Comparison of ENCODE assay signal across 8 cellular contexts in the genomic region with DNA sequence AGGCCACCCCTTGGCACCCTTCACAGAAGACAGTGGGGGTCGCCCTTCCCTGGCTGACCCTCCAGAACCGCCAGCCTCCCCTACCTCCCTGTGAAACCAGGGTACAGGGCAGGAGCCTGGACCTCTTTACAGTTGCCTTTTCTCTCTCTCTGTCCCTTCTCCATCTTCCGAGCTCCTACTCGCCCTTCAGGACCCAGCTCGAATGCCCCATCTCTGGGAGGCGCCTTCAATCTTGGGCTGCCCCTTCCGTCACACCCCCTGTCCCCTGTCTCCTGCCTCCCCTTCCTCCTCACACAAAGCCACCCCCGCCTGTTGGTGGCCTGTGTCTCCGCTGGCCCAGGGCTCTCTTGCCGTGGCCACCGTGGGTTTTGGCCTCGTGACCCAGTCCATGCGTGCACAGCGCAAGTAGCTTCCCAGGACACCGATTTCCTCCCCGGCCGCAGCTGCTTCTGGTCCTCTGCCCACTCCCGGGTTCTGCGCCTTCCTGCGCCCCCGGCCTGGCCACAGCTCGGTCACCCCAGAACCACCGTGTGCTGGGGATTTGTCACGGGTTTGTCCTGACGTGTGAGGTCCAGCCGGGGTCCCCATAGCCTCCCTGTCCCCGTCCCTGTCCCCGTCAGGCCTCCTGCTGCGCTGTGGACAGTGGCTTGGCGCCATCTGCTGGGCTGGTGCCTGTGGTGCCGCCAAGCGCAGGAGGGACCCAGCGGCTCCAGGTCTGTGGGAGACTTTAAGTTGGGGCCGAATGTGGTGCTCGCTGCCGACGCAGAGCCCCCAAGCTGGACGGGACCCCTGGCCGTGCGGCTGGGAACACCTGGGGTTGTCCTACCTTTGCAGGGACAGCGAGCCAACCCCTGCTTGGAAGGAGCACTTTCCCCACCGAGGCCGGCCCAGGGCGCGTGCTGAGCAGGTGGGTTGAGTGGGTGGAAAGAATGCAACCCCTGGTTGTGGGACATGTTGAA. TPM values are rescaled to one million over a fixed set of nuclear protein-coding genes. Genes with fewer than 3 reads are reported as not detected.
A peak's percentile ranks its signal among the peaks of the same experiment; 100 is the strongest.
DNase-seq lines count a peak whose midpoint lies in the region; ATAC-seq, FAIRE-seq and TF ChIP-seq lines count a peak whose summit lies in the region.

No MANE protein-coding gene starts in this region.

- no peaks in the 10 kb centered on the region for H3K36me3 Mint-ChIP-seq in WTC11

- TF ChIP-seq CTCF in WTC11 (IDR thresholded peaks at IDR 0.05) (peak; percentile 83), bronchial epithelial cell (IDR thresholded peaks at IDR 0.05; ENCODE audit: insufficient read depth, low read length, severe bottlenecking) (peak; percentile 96), kidney epithelial cell (IDR thresholded peaks at IDR 0.05; ENCODE audit: insufficient read depth, low read length, poor library complexity, severe bottlenecking) (peak; percentile 98)

- POLR2A ChIA-PET in WTC11 (lab: Charles Lee) = interaction anchor here (1.3 kb wide), 1 partner anchor 10 kb away, joined by 3 read pairs; no protein-coding TSS in a partner anchor

- H3K4me3 Mint-ChIP-seq in WTC11 = no peak overlapping the region

- no peaks in the 10 kb centered on the region for H3K4me1 Mint-ChIP-seq in WTC11

- no peaks in the 10 kb centered on the region for H3K36me3 ChIP-seq in bronchial epithelial cell (ENCODE audit: control insufficient read depth, insufficient read depth, low read length)
- no peaks in the 10 kb centered on the region for H3K36me3 ChIP-seq in kidney epithelial cell (ENCODE audit: control insufficient read depth, insufficient read depth, low read length)

- CTCF ChIA-PET in WTC11 (lab: Charles Lee) = interaction anchor here (0.5 to 3.0 kb wide), 33 partner anchors 10 to 329 kb away, joined by 3 to 30 read pairs (median 4); a partner anchor contains a TSS

- H3K4me3 ChIP-seq in bronchial epithelial cell (ENCODE audit: low read depth, low read length) = no peak overlapping the region
- no peak overlapping the region for H3K4me3 ChIP-seq in kidney epithelial cell (ENCODE audit: low read depth, low read length)

- H3K9me3 Mint-ChIP-seq in WTC11 = peaks cover 9% of the 10 kb centered on the region

- no peak for FAIRE-seq in bronchial epithelial cell (lab: Jason Lieb, UNC)

- DNase-seq in GM03348 (ENCODE audit: low spot score) = peak; percentile 87
- peak; percentile 48 for DNase-seq in MV-4-11 (lab: John Stamatoyannopoulos, UW)
- DNase-seq in WTC11 (ENCODE audit: low spot score) = peak; percentile 84
- DNase-seq in bronchial epithelial cell (ENCODE audit: low read depth) = no peak
- DNase-seq in kidney epithelial cell (ENCODE audit: low read depth) = no peak
- DNase-seq in stimulated activated CD4-positive, alpha-beta T cell treated with anti-CD3 and anti-CD28 coated beads, Interleukin-1b, Interleukin-23, amount 100 ng/mL, for 1 hour (ENCODE audit: low read depth in 2 of 2) = peak; percentile 49 to 76

- H3K27ac Mint-ChIP-seq in WTC11 = no peak overlapping the region

- H3K27me3 Mint-ChIP-seq in WTC11 (ENCODE audit: low read depth) = no peaks in the 10 kb centered on the region

- H3K27me3 ChIP-seq in bronchial epithelial cell (ENCODE audit: control insufficient read depth, insufficient read depth, low read length) (peaks cover 6% of the 10 kb centered on the region), kidney epithelial cell (ENCODE audit: control insufficient read depth, insufficient read depth, low read length) (peaks cover 15% of the 10 kb centered on the region)

- peak; percentile 11 for ATAC-seq in WTC11
- no peak for ATAC-seq in HG02571 (IDR thresholded peaks at IDR 0.05; ENCODE audit: unreplicated experiment)
- ATAC-seq in GM21515 (IDR thresholded peaks at IDR 0.05; ENCODE audit: unreplicated experiment) = no peak

TF ChIP-seq in WTC11, 78 proteins besides CTCF, POLR2A, EP300 and RAD21 (continues in another document):
- TF ChIP-seq NR3C1 (CRISPR knock-in tag; conservative IDR thresholded peaks at IDR 0.05; ENCODE audit: low read depth) (no peak), TEAD4 (CRISPR knock-in tag; IDR thresholded peaks at IDR 0.05) (no peak), ELF4 (CRISPR knock-in tag; IDR thresholded peaks at IDR 0.05; ENCODE audit: low read depth) (no peak), NFATC4 (CRISPR knock-in tag; IDR thresholded peaks at IDR 0.05) (no peak), JUN (CRISPR knock-in tag; IDR thresholded peaks at IDR 0.05) (no peak), FOXK1 (CRISPR knock-in tag; IDR thresholded peaks at IDR 0.05) (no peak), NFYB (CRISPR knock-in tag; conservative IDR thresholded peaks at IDR 0.05; ENCODE audit: low read depth) (no peak), HMGA2 (CRISPR knock-in tag; IDR thresholded peaks at IDR 0.05) (no peak), OVOL2 (CRISPR knock-in tag; IDR thresholded peaks at IDR 0.05; ENCODE audit: borderline replicate concordance) (no peak), ZNF232 (CRISPR knock-in tag; IDR thresholded peaks at IDR 0.05) (no peak)
- TF ChIP-seq, protein P1, sequence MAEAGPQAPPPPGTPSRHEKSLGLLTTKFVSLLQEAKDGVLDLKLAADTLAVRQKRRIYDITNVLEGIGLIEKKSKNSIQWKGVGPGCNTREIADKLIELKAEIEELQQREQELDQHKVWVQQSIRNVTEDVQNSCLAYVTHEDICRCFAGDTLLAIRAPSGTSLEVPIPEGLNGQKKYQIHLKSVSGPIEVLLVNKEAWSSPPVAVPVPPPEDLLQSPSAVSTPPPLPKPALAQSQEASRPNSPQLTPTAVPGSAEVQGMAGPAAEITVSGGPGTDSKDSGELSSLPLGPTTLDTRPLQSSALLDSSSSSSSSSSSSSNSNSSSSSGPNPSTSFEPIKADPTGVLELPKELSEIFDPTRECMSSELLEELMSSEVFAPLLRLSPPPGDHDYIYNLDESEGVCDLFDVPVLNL (CRISPR knock-in tag; IDR thresholded peaks at IDR 0.05; ENCODE audit: borderline replicate concordance, low read depth) = no peak
- TF ChIP-seq, protein P2, sequence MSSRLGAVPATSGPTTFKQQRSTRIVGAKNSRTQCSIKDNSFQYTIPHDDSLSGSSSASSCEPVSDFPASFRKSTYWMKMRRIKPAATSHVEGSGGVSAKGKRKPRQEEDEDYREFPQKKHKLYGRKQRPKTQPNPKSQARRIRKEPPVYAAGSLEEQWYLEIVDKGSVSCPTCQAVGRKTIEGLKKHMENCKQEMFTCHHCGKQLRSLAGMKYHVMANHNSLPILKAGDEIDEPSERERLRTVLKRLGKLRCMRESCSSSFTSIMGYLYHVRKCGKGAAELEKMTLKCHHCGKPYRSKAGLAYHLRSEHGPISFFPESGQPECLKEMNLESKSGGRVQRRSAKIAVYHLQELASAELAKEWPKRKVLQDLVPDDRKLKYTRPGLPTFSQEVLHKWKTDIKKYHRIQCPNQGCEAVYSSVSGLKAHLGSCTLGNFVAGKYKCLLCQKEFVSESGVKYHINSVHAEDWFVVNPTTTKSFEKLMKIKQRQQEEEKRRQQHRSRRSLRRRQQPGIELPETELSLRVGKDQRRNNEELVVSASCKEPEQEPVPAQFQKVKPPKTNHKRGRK (CRISPR knock-in tag; IDR thresholded peaks at IDR 0.05; ENCODE audit: borderline replicate concordance) = no peak
- TF ChIP-seq, protein P3, sequence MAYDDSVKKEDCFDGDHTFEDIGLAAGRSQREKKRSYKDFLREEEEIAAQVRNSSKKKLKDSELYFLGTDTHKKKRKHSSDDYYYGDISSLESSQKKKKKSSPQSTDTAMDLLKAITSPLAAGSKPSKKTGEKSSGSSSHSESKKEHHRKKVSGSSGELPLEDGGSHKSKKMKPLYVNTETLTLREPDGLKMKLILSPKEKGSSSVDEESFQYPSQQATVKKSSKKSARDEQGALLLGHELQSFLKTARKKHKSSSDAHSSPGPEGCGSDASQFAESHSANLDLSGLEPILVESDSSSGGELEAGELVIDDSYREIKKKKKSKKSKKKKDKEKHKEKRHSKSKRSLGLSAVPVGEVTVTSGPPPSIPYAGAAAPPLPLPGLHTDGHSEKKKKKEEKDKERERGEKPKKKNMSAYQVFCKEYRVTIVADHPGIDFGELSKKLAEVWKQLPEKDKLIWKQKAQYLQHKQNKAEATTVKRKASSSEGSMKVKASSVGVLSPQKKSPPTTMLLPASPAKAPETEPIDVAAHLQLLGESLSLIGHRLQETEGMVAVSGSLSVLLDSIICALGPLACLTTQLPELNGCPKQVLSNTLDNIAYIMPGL (CRISPR knock-in tag; IDR thresholded peaks at IDR 0.05) = peak; percentile 91; the same call in 1 of the 2 replicates
- TF ChIP-seq, protein P4, sequence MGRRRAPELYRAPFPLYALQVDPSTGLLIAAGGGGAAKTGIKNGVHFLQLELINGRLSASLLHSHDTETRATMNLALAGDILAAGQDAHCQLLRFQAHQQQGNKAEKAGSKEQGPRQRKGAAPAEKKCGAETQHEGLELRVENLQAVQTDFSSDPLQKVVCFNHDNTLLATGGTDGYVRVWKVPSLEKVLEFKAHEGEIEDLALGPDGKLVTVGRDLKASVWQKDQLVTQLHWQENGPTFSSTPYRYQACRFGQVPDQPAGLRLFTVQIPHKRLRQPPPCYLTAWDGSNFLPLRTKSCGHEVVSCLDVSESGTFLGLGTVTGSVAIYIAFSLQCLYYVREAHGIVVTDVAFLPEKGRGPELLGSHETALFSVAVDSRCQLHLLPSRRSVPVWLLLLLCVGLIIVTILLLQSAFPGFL (CRISPR knock-in tag; IDR thresholded peaks at IDR 0.05; ENCODE audit: borderline replicate concordance) = no peak
- TF ChIP-seq, protein P5, sequence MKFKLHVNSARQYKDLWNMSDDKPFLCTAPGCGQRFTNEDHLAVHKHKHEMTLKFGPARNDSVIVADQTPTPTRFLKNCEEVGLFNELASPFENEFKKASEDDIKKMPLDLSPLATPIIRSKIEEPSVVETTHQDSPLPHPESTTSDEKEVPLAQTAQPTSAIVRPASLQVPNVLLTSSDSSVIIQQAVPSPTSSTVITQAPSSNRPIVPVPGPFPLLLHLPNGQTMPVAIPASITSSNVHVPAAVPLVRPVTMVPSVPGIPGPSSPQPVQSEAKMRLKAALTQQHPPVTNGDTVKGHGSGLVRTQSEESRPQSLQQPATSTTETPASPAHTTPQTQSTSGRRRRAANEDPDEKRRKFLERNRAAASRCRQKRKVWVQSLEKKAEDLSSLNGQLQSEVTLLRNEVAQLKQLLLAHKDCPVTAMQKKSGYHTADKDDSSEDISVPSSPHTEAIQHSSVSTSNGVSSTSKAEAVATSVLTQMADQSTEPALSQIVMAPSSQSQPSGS (CRISPR knock-in tag; IDR thresholded peaks at IDR 0.05; ENCODE audit: borderline replicate concordance, low read depth) = no peak

RNA-seq across cellular contexts. Expression of a gene that starts 4.0 kb away (rescaled TPM):
- total RNA-seq in WTC11 (2021) (39.4 to 41.0 TPM (median 39.5 TPM) in 3 replicates), bronchial epithelial cell (67.9 and 78.2 TPM in 2 replicates), kidney epithelial cell (60.3 and 64.8 TPM in 2 replicates)

RNA-seq across cellular contexts. Expression of a gene that starts 27.6 kb away (rescaled TPM):
- total RNA-seq in WTC11 (2021) = 14.1 to 17.1 TPM (median 14.5 TPM) in 3 replicates
- total RNA-seq in bronchial epithelial cell = 7.6 and 14.0 TPM in 2 replicates
- 26.0 and 26.6 TPM in 2 replicates for total RNA-seq in kidney epithelial cell

Comparison
In these comparisons a context has a peak if more than half of its experiments do, and no peak if none do; other contexts are left out.
1. DNase-seq: peak in GM03348 (single experiment), MV-4-11 (single experiment), WTC11 (single experiment) and stimulated activated CD4-positive, alpha-beta T cell treated with anti-CD3 and anti-CD28 coated beads, Interleukin-1b, Interleukin-23, amount 100 ng/mL, for 1 hour (2 of 2); none in bronchial epithelial cell (single experiment) and kidney epithelial cell (single experiment).
2. Peak in every context shown above with its lines, with median percentiles within 50 percentile points of each other: CTCF ChIP-seq.